In genomic region chr13:113951246-113951999, GRCh38 we compare ENCODE assay signal across 9 cellular contexts. TPM values are rescaled to one million over a fixed set of nuclear protein-coding genes. Genes with fewer than 3 reads are reported as not detected.
DNase-seq lines count a peak whose midpoint lies in the region; ATAC-seq and TF ChIP-seq lines count a peak whose summit lies in the region.
"Had no signal": no experiment of that assay in that cellular context is flagged by ENCODE, and none has a peak within 500 bp of the region (broad histone marks: within the 10 kb centered on the region; RNA-seq: fewer than 3 reads in every experiment).

No MANE protein-coding gene starts in this region.

- no peaks in the 10 kb centered on the region for H3K4me1 Mint-ChIP-seq in Calu3 (ENCODE audit: low read depth, unreplicated experiment)
- peaks cover 6% of the 10 kb centered on the region for H3K4me1 Mint-ChIP-seq in activated CD4-positive, alpha-beta T cell treated with anti-CD3 and anti-CD28 coated beads for 36 hours

- H3K27ac ChIP-seq in effector memory CD4-positive, alpha-beta T cell (ENCODE audit: insufficient read depth, low read length, poor library complexity, severe bottlenecking): no peak overlapping the region
- H3K27ac ChIP-seq: SK-N-MC had no signal

- TF ChIP-seq CTCF in Calu3 (IDR thresholded peaks at IDR 0.05; ENCODE audit: unreplicated experiment) (peak; percentile 28), NB4 (IDR thresholded peaks at IDR 0.05; ENCODE audit: low read depth, low read length) (peak; percentile 84)

- H3K4me1 ChIP-seq in effector memory CD4-positive, alpha-beta T cell (ENCODE audit: control insufficient read depth, insufficient read depth, low read length, poor library complexity, severe bottlenecking): peaks cover 4% of the 10 kb centered on the region

- ATAC-seq in GM21515 (IDR thresholded peaks at IDR 0.05; ENCODE audit: unreplicated experiment): peak; percentile 88
- ATAC-seq in activated CD4-positive, alpha-beta T cell treated with anti-CD3 and anti-CD28 coated beads for 36 hours: peak; percentile 89

- peaks cover 5% of the 10 kb centered on the region for H3K9me3 Mint-ChIP-seq in Calu3 (ENCODE audit: low read depth, unreplicated experiment)
- no peaks in the 10 kb centered on the region for H3K9me3 Mint-ChIP-seq in activated CD4-positive, alpha-beta T cell treated with anti-CD3 and anti-CD28 coated beads for 36 hours (ENCODE audit: low read depth)

- POLR2A ChIA-PET in activated CD4-positive, alpha-beta T cell treated with anti-CD3 and anti-CD28 coated beads for 36 hours (lab: Charles Lee): no interaction called here

- H3K4me3 ChIP-seq in NB4 (ENCODE audit: low read depth, low read length): no peak overlapping the region
- H3K4me3 ChIP-seq in effector memory CD4-positive, alpha-beta T cell (ENCODE audit: insufficient read depth, low read depth, low read length, poor library complexity, severe bottlenecking): no peak overlapping the region
- H3K4me3 ChIP-seq: SK-N-MC had no signal

- H3K4me3 Mint-ChIP-seq in Calu3 (ENCODE audit: low read depth, unreplicated experiment): no peak overlapping the region
- no peak overlapping the region for H3K4me3 Mint-ChIP-seq in activated CD4-positive, alpha-beta T cell treated with anti-CD3 and anti-CD28 coated beads for 36 hours

- DNase-seq in Calu3 (peak; percentile 47), NB4 (ENCODE audit: low read depth) (peak; percentile 82), lung microvascular endothelial cell (ENCODE audit: low read depth in 2 of 2) (peak; percentile 78 to 88), SW 1271 (lab: John Stamatoyannopoulos, UW) (no peak)
- DNase-seq in activated CD4-positive, alpha-beta T cell treated with anti-CD3 and anti-CD28 coated beads for 36 hours: peak; percentile 83
- DNase-seq in effector memory CD4-positive, alpha-beta T cell: peak in 2 of 3 donors; percentile 17 to 29
- DNase-seq in stimulated activated CD8-positive, alpha-beta memory T cell treated with anti-CD3 and anti-CD28 coated beads, Interleukin-15, amount 100 ng/mL, for 1 hour (ENCODE audit: low read depth): peak; percentile 8

- intact Hi-C loops in Calu3 (cut with micrococcal nuclease; ENCODE audit: unreplicated experiment): loop anchor here (5.0 kb wide), 1 partner anchor 276 kb away; no protein-coding TSS in a partner anchor
- intact Hi-C loops in activated CD4-positive, alpha-beta T cell treated with anti-CD3 and anti-CD28 coated beads for 36 hours (cut with DNase I, micrococcal nuclease): loop anchor here (1.0 to 2.0 kb wide), 3 partner anchors 159 to 283 kb away; partner anchors contain the start of gene CDC16 (in 1 of the 2)

- TF ChIP-seq POLR2A in NB4 (IDR thresholded peaks at IDR 0.05; ENCODE audit: extremely low read depth, insufficient read length): no peak

- CTCF ChIA-PET in Calu3 (lab: Charles Lee): no interaction called here
- CTCF ChIA-PET in activated CD4-positive, alpha-beta T cell treated with anti-CD3 and anti-CD28 coated beads for 36 hours (lab: Charles Lee): interaction anchor here (0.5 to 0.6 kb wide), 2 partner anchors 96 to 184 kb away, joined by 3 read pairs; no protein-coding TSS in a partner anchor

- H3K27me3 Mint-ChIP-seq in Calu3 (ENCODE audit: unreplicated experiment): no peaks in the 10 kb centered on the region
- H3K27me3 Mint-ChIP-seq in activated CD4-positive, alpha-beta T cell treated with anti-CD3 and anti-CD28 coated beads for 36 hours: no peaks in the 10 kb centered on the region

- H3K27ac Mint-ChIP-seq in Calu3 (ENCODE audit: unreplicated experiment): no peak overlapping the region
- no peak overlapping the region for H3K27ac Mint-ChIP-seq in activated CD4-positive, alpha-beta T cell treated with anti-CD3 and anti-CD28 coated beads for 36 hours

- peaks cover 5% of the 10 kb centered on the region for H3K36me3 Mint-ChIP-seq in Calu3 (ENCODE audit: insufficient read depth, unreplicated experiment)
- H3K36me3 Mint-ChIP-seq in activated CD4-positive, alpha-beta T cell treated with anti-CD3 and anti-CD28 coated beads for 36 hours (ENCODE audit: low read depth): peaks cover 16% of the 10 kb centered on the region

- H3K9me3 ChIP-seq in effector memory CD4-positive, alpha-beta T cell (ENCODE audit: control insufficient read depth, low read length): no peaks in the 10 kb centered on the region

- BruUV-seq in Calu3 (replicated peaks; lab: Mats Ljungman, UMichigan): no TSS peak

- H3K27me3 ChIP-seq in effector memory CD4-positive, alpha-beta T cell (replicated peaks; ENCODE audit: control insufficient read depth, insufficient read depth, low read length, poor library complexity, severe bottlenecking): no peaks in the 10 kb centered on the region

- peaks cover 37% of the 10 kb centered on the region for H3K36me3 ChIP-seq in effector memory CD4-positive, alpha-beta T cell (ENCODE audit: control insufficient read depth, insufficient read depth, low read length)

RNA-seq across cellular contexts. Expression of gene C13orf46, which starts 22.5 kb away (rescaled TPM):
- total RNA-seq in Calu3 (2022): 0.29 and 0.33 TPM in 2 replicates
- 1 to 10 TPM; 1.6 to 2.2 TPM for total RNA-seq in activated CD4-positive, alpha-beta T cell treated with anti-CD3 and anti-CD28 coated beads for 36 hours
- under 0.01 and 0.20 TPM in 2 replicates for total RNA-seq in lung microvascular endothelial cell

Comparison
In these comparisons a context has a peak if more than half of its experiments do, and no peak if none do; other contexts are left out.
1. DNase-seq: peak in Calu3 (single experiment), NB4 (single experiment), activated CD4-positive, alpha-beta T cell treated with anti-CD3 and anti-CD28 coated beads for 36 hours (single experiment), effector memory CD4-positive, alpha-beta T cell (2 of 3), lung microvascular endothelial cell (2 of 2) and stimulated activated CD8-positive, alpha-beta memory T cell treated with anti-CD3 and anti-CD28 coated beads, Interleukin-15, amount 100 ng/mL, for 1 hour (single experiment); none in SW 1271 (0 of 2).